11 cellular contexts compared by ENCODE assay signal in the genomic region with DNA sequence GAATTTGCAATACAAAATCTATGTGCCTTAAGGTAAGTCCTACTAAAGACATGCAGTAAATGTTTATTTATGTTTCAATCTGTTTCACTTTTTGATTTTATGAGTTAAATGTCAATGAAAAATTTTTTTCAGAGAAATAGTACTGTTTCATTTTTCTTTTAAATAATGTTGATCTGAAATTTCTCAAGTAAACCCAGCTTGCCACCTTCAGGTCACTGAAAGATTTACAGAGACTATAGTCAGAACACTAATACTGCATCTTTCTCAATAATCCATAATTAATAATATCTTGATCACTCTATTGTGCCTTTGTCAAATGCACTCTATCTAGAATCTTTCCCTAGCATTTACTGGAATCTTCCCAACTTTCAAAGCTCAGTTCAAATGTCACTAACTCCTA. TPM values are rescaled to one million over a fixed set of nuclear protein-coding genes. Genes with fewer than 3 reads are reported as not detected.
DNase-seq lines count a peak whose midpoint lies in the region; ATAC-seq and TF ChIP-seq lines count a peak whose summit lies in the region.
"Had no signal": no experiment of that assay in that cellular context is flagged by ENCODE, and none has a peak within 500 bp of the region (broad histone marks: within the 10 kb centered on the region; RNA-seq: fewer than 3 reads in every experiment).

No MANE protein-coding gene starts in this region.

- H3K4me1 ChIP-seq in adipocyte (ENCODE audit: control insufficient read depth, insufficient read depth, low read length) (no peaks in the 10 kb centered on the region), liver (ENCODE audit: control insufficient read depth in 4 of 4, insufficient read depth in 4 of 4, low read length in 3 of 4) (no peaks in the 10 kb centered on the region)
- H3K4me1 ChIP-seq: vagina had no signal

- H3K36me3 ChIP-seq in adipocyte (ENCODE audit: control insufficient read depth, insufficient read depth, low read length, severe bottlenecking): no peaks in the 10 kb centered on the region
- no peaks in the 10 kb centered on the region for H3K36me3 ChIP-seq in liver (ENCODE audit: control insufficient read depth in 4 of 4, insufficient read depth in 3 of 4, low read depth in 1 of 4, low read length in 3 of 4)
- H3K36me3 ChIP-seq: vagina had no signal

- no peak overlapping the region for H3K27ac ChIP-seq in liver (ENCODE audit: low read depth in 1 of 2, low read length in 2 of 2)
- H3K27ac ChIP-seq: vagina had no signal

- peaks cover 4% of the 10 kb centered on the region for H3K4me1 Mint-ChIP-seq in activated CD8-positive, alpha-beta memory T cell treated with anti-CD3 and anti-CD28 coated beads, Interleukin-2, amount 10 ng/mL, durations not matched to agents 7 days and 5 days

- peaks cover 6% of the 10 kb centered on the region for H3K27me3 Mint-ChIP-seq in activated CD8-positive, alpha-beta memory T cell treated with anti-CD3 and anti-CD28 coated beads, Interleukin-2, amount 10 ng/mL, durations not matched to agents 7 days and 5 days

- ATAC-seq in GM18870 (IDR thresholded peaks at IDR 0.05; ENCODE audit: unreplicated experiment) (no peak), GM18867 (IDR thresholded peaks at IDR 0.05; ENCODE audit: unreplicated experiment) (no peak)
- no peak for ATAC-seq in activated CD8-positive, alpha-beta memory T cell treated with anti-CD3 and anti-CD28 coated beads, Interleukin-2, amount 10 ng/mL, durations not matched to agents 7 days and 5 days
- ATAC-seq: natural killer cell treated with Interleukin-12 subunit alpha and Interleukin-12 subunit beta and Interleukin-15 and Interleukin-18, amount 100 ng/mL, for 72 hours had no signal

- H3K27me3 ChIP-seq in adipocyte (replicated peaks; ENCODE audit: control insufficient read depth, insufficient read depth, low read length): no peaks in the 10 kb centered on the region
- H3K27me3 ChIP-seq in liver (ENCODE audit: control insufficient read depth in 4 of 4, insufficient read depth in 4 of 4, low read length in 3 of 4): no peaks in the 10 kb centered on the region
- H3K27me3 ChIP-seq: vagina had no signal

- H3K4me3 ChIP-seq in AG10803 (ENCODE audit: low read length) (no peak overlapping the region), adipocyte (ENCODE audit: low read length) (no peak overlapping the region), liver (ENCODE audit: low read depth in 1 of 3, low read length in 3 of 3) (no peak overlapping the region)
- H3K4me3 ChIP-seq: vagina had no signal

- no peak overlapping the region for H3K4me3 Mint-ChIP-seq in activated CD8-positive, alpha-beta memory T cell treated with anti-CD3 and anti-CD28 coated beads, Interleukin-2, amount 10 ng/mL, durations not matched to agents 7 days and 5 days
- H3K4me3 Mint-ChIP-seq: natural killer cell treated with Interleukin-12 subunit alpha and Interleukin-12 subunit beta and Interleukin-15 and Interleukin-18, amount 100 ng/mL, for 72 hours had no signal

- H3K9me3 Mint-ChIP-seq in activated CD8-positive, alpha-beta memory T cell treated with anti-CD3 and anti-CD28 coated beads, Interleukin-2, amount 10 ng/mL, durations not matched to agents 7 days and 5 days (ENCODE audit: low read depth): no peaks in the 10 kb centered on the region
- H3K9me3 Mint-ChIP-seq: natural killer cell treated with Interleukin-12 subunit alpha and Interleukin-12 subunit beta and Interleukin-15 and Interleukin-18, amount 100 ng/mL, for 72 hours had no signal

- TF ChIP-seq RAD21 in liver (IDR thresholded peaks at IDR 0.05): peak; percentile 52 to 64

- H3K9ac ChIP-seq in adipocyte (ENCODE audit: low read length) (no peak overlapping the region), liver (ENCODE audit: low read depth in 1 of 2, low read length in 2 of 2) (no peak overlapping the region)

- DNase-seq in AG10803 (ENCODE audit: low read depth) (peak; percentile 20), HT-29 (ENCODE audit: low spot score) (peak; percentile 28), adipocyte (ENCODE audit: low read depth) (peak; percentile 59)
- no peak for DNase-seq in activated naive CD4-positive, alpha-beta T cell treated with anti-CD3 and anti-CD28 coated beads, Interleukin-2, amount 50 U/mL, for 16 hours
- no peak for DNase-seq in activated CD8-positive, alpha-beta memory T cell treated with anti-CD3 and anti-CD28 coated beads, Interleukin-2, amount 10 ng/mL, durations not matched to agents 7 days and 5 days
- DNase-seq: GDM1 had no signal

- TF ChIP-seq CTCF in AG10803 (conservative IDR thresholded peaks at IDR 0.05; ENCODE audit: low read length) (peak; percentile 54), liver (IDR thresholded peaks at IDR 0.05; ENCODE audit: low read depth, low read length, missing input control) (peak; percentile 23)

- H3K27ac Mint-ChIP-seq in activated CD8-positive, alpha-beta memory T cell treated with anti-CD3 and anti-CD28 coated beads, Interleukin-2, amount 10 ng/mL, durations not matched to agents 7 days and 5 days: no peak overlapping the region
- H3K27ac Mint-ChIP-seq: natural killer cell treated with Interleukin-12 subunit alpha and Interleukin-12 subunit beta and Interleukin-15 and Interleukin-18, amount 100 ng/mL, for 72 hours had no signal

- CTCF ChIA-PET in activated CD8-positive, alpha-beta memory T cell treated with anti-CD3 and anti-CD28 coated beads, Interleukin-2, amount 10 ng/mL, durations not matched to agents 7 days and 5 days (lab: Charles Lee): interaction anchor here (1.0 to 2.6 kb wide), 7 partner anchors 9 to 248 kb away, joined by 3 to 12 read pairs (median 3); no protein-coding TSS in a partner anchor

- H3K36me3 Mint-ChIP-seq in activated CD8-positive, alpha-beta memory T cell treated with anti-CD3 and anti-CD28 coated beads, Interleukin-2, amount 10 ng/mL, durations not matched to agents 7 days and 5 days: no peaks in the 10 kb centered on the region
- H3K36me3 Mint-ChIP-seq: natural killer cell treated with Interleukin-12 subunit alpha and Interleukin-12 subunit beta and Interleukin-15 and Interleukin-18, amount 100 ng/mL, for 72 hours had no signal

- H3K9me3 ChIP-seq in adipocyte (ENCODE audit: control insufficient read depth, low read length): no peaks in the 10 kb centered on the region
- no peaks in the 10 kb centered on the region for H3K9me3 ChIP-seq in liver (ENCODE audit: control insufficient read depth in 4 of 4, low read length in 3 of 4)
- H3K9me3 ChIP-seq: vagina had no signal

TF ChIP-seq in liver, 16 proteins besides CTCF, POLR2A, EP300 and RAD21 (continues in another document):
- TF ChIP-seq, protein P1, sequence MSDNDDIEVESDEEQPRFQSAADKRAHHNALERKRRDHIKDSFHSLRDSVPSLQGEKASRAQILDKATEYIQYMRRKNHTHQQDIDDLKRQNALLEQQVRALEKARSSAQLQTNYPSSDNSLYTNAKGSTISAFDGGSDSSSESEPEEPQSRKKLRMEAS (IDR thresholded peaks at IDR 0.05): no peak
- TF ChIP-seq RXRA (IDR thresholded peaks at IDR 0.05): no peak
- no peak for TF ChIP-seq NR2F2 (IDR thresholded peaks at IDR 0.05)
- TF ChIP-seq, protein P2, sequence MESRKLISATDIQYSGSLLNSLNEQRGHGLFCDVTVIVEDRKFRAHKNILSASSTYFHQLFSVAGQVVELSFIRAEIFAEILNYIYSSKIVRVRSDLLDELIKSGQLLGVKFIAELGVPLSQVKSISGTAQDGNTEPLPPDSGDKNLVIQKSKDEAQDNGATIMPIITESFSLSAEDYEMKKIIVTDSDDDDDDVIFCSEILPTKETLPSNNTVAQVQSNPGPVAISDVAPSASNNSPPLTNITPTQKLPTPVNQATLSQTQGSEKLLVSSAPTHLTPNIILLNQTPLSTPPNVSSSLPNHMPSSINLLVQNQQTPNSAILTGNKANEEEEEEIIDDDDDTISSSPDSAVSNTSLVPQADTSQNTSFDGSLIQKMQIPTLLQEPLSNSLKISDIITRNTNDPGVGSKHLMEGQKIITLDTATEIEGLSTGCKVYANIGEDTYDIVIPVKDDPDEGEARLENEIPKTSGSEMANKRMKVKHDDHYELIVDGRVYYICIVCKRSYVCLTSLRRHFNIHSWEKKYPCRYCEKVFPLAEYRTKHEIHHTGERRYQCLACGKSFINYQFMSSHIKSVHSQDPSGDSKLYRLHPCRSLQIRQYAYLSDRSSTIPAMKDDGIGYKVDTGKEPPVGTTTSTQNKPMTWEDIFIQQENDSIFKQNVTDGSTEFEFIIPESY (IDR thresholded peaks at IDR 0.05): no peak
- no peak for TF ChIP-seq TAF1 (conservative IDR thresholded peaks at IDR 0.05)
- TF ChIP-seq HNF4A (conservative IDR thresholded peaks at IDR 0.05): no peak
- no peak for TF ChIP-seq GABPA (IDR thresholded peaks at IDR 0.05 in 1 of 2, conservative IDR thresholded peaks at IDR 0.05 in 1 of 2)
- TF ChIP-seq YY1 (IDR thresholded peaks at IDR 0.05): no peak
- no peak for TF ChIP-seq EGR1 (IDR thresholded peaks at IDR 0.05; ENCODE audit: low read depth in 2 of 2)
- TF ChIP-seq FOXA1 (IDR thresholded peaks at IDR 0.05): no peak
- no peak for TF ChIP-seq HNF4G (IDR thresholded peaks at IDR 0.05)
- TF ChIP-seq, protein P3, sequence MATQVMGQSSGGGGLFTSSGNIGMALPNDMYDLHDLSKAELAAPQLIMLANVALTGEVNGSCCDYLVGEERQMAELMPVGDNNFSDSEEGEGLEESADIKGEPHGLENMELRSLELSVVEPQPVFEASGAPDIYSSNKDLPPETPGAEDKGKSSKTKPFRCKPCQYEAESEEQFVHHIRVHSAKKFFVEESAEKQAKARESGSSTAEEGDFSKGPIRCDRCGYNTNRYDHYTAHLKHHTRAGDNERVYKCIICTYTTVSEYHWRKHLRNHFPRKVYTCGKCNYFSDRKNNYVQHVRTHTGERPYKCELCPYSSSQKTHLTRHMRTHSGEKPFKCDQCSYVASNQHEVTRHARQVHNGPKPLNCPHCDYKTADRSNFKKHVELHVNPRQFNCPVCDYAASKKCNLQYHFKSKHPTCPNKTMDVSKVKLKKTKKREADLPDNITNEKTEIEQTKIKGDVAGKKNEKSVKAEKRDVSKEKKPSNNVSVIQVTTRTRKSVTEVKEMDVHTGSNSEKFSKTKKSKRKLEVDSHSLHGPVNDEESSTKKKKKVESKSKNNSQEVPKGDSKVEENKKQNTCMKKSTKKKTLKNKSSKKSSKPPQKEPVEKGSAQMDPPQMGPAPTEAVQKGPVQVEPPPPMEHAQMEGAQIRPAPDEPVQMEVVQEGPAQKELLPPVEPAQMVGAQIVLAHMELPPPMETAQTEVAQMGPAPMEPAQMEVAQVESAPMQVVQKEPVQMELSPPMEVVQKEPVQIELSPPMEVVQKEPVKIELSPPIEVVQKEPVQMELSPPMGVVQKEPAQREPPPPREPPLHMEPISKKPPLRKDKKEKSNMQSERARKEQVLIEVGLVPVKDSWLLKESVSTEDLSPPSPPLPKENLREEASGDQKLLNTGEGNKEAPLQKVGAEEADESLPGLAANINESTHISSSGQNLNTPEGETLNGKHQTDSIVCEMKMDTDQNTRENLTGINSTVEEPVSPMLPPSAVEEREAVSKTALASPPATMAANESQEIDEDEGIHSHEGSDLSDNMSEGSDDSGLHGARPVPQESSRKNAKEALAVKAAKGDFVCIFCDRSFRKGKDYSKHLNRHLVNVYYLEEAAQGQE (IDR thresholded peaks at IDR 0.05): no peak

RNA-seq across cellular contexts. Expression of a gene that starts 6.5 kb away (rescaled TPM):
- total RNA-seq in HT-29 (2014; rRNA removed; shearing (Covaris generic)): 16.9 and 18.5 TPM in 2 replicates
- 10 to 100 TPM; 15.9 to 20.7 TPM for total RNA-seq in liver
- polyA plus RNA-seq in liver: 1 to 10 TPM; 3.8 to 6.5 TPM
- 10 to 100 TPM; 17.1 to 18.0 TPM for total RNA-seq in activated CD8-positive, alpha-beta memory T cell treated with anti-CD3 and anti-CD28 coated beads, Interleukin-2, amount 10 ng/mL, durations not matched to agents 7 days and 5 days

Comparison
In these comparisons a context has a peak if more than half of its experiments do, and no peak if none do; other contexts are left out.
1. DNase-seq: peak in AG10803 (single experiment), HT-29 (single experiment) and adipocyte (single experiment); none in activated naive CD4-positive, alpha-beta T cell treated with anti-CD3 and anti-CD28 coated beads, Interleukin-2, amount 50 U/mL, for 16 hours (single experiment) and activated CD8-positive, alpha-beta memory T cell treated with anti-CD3 and anti-CD28 coated beads, Interleukin-2, amount 10 ng/mL, durations not matched to agents 7 days and 5 days (single experiment).